In the genomic region with DNA sequence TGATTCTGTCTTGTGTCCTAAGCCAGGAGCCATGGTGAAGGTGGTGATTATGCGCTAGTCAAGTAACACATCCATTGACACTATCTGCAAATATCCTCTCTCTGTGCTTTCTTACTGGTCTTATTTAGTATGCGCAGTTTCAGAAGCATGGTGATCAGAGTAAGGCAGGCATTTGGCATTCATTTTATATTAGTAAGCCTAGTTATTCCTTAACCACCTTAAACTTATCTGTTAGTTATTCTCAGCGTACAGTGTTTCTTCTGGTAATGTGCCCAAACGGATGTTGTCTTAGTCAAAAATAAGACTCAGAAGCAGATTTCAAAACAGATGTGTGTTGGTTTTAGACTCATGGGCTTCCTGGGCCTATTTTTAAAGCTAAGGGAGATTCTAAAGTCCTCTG, we compare ENCODE assay signal across 17 cellular contexts.
A peak's percentile ranks its signal among the peaks of the same experiment; 100 is the strongest.
DNase-seq lines count a peak whose midpoint lies in the region; ATAC-seq and TF ChIP-seq lines count a peak whose summit lies in the region.
"Had no signal": no experiment of that assay in that cellular context is flagged by ENCODE, and none has a peak within 500 bp of the region (broad histone marks: within the 10 kb centered on the region; RNA-seq: fewer than 3 reads in every experiment).

No MANE protein-coding gene starts in this region.

- DNase-seq in Caki2 (ENCODE audit: low read depth) (peak; percentile 83), dermis blood vessel endothelial cell (peak; percentile 4), mesothelial cell of epicardium (ENCODE audit: low spot score in 2 of 2, unreplicated experiment in 2 of 2) (no peak), midbrain (lab: John Stamatoyannopoulos, UW) (no peak), Calu3 (no peak)
- DNase-seq: activated CD4-positive, alpha-beta T cell treated with anti-CD3 and anti-CD28 coated beads, Interleukin-2, amount 50 U/mL, for 4 hours; activated naive CD4-positive, alpha-beta T cell treated with anti-CD3 and anti-CD28 coated beads, Interleukin-2, amount 50 U/mL, for 16 hours; islet precursor cell; NCI-H1436 treated with DMSO at 0.1 percent for 48 hours; NCI-H446 treated with DMSO at 0.1 percent for 48 hours; right cardiac atrium; stimulated activated naive CD8-positive, alpha-beta T cell treated with anti-CD3 and anti-CD28 coated beads, Interleukin-15, amount 100 ng/mL, for 72 hours; upper lobe of left lung had no signal

- H3K4me1 Mint-ChIP-seq in mesothelial cell of epicardium (no peaks in the 10 kb centered on the region), Calu3 (ENCODE audit: low read depth, unreplicated experiment) (peaks cover 13% of the 10 kb centered on the region)
- H3K4me1 Mint-ChIP-seq: GM23338; stimulated activated naive CD8-positive, alpha-beta T cell treated with anti-CD3 and anti-CD28 coated beads, Interleukin-15, amount 100 ng/mL, for 72 hours had no signal

- intact Hi-C loops in Calu3 (cut with micrococcal nuclease; ENCODE audit: unreplicated experiment), result no loop called here

- no peak for TF ChIP-seq CTCF in mesothelial cell of epicardium (IDR thresholded peaks at IDR 0.05; ENCODE audit: unreplicated experiment)
- no peak for TF ChIP-seq CTCF in Calu3 (IDR thresholded peaks at IDR 0.05; ENCODE audit: unreplicated experiment)

- ATAC-seq in GM19438 (IDR thresholded peaks at IDR 0.05; ENCODE audit: low read depth, unreplicated experiment), result peak; percentile 46
- ATAC-seq in HG03135 (IDR thresholded peaks at IDR 0.05; ENCODE audit: unreplicated experiment), result peak; percentile 53
- no peak for ATAC-seq in GM18858 (IDR thresholded peaks at IDR 0.05; ENCODE audit: unreplicated experiment)
- ATAC-seq: GM23338; stimulated activated naive CD8-positive, alpha-beta T cell treated with anti-CD3 and anti-CD28 coated beads, Interleukin-15, amount 100 ng/mL, for 72 hours had no signal

- H3K9me3 Mint-ChIP-seq in mesothelial cell of epicardium (no peaks in the 10 kb centered on the region), Calu3 (ENCODE audit: low read depth, unreplicated experiment) (peaks cover 7% of the 10 kb centered on the region)

- in situ Hi-C loops in Caki2 (cut with HindIII; ENCODE audit: low pct_unique_long_range_greater_than_20kb, low sequenced_read_pairs), result no loop called here

- no peaks in the 10 kb centered on the region for H3K36me3 Mint-ChIP-seq in mesothelial cell of epicardium
- no peaks in the 10 kb centered on the region for H3K36me3 Mint-ChIP-seq in Calu3 (ENCODE audit: insufficient read depth, unreplicated experiment)

- H3K4me3 Mint-ChIP-seq in mesothelial cell of epicardium (no peak overlapping the region), Calu3 (ENCODE audit: low read depth, unreplicated experiment) (no peak overlapping the region)
- H3K4me3 Mint-ChIP-seq: GM23338; stimulated activated naive CD8-positive, alpha-beta T cell treated with anti-CD3 and anti-CD28 coated beads, Interleukin-15, amount 100 ng/mL, for 72 hours had no signal

- H3K27me3 Mint-ChIP-seq in mesothelial cell of epicardium (ENCODE audit: low read depth) (no peaks in the 10 kb centered on the region), Calu3 (ENCODE audit: unreplicated experiment) (no peaks in the 10 kb centered on the region)
- H3K27me3 Mint-ChIP-seq: stimulated activated naive CD8-positive, alpha-beta T cell treated with anti-CD3 and anti-CD28 coated beads, Interleukin-15, amount 100 ng/mL, for 72 hours had no signal

- H3K27ac Mint-ChIP-seq in mesothelial cell of epicardium, result no peak overlapping the region
- H3K27ac Mint-ChIP-seq in Calu3 (ENCODE audit: unreplicated experiment), result no peak overlapping the region
- H3K27ac Mint-ChIP-seq: GM23338; stimulated activated naive CD8-positive, alpha-beta T cell treated with anti-CD3 and anti-CD28 coated beads, Interleukin-15, amount 100 ng/mL, for 72 hours had no signal

- BruUV-seq in Calu3 (replicated peaks; lab: Mats Ljungman, UMichigan), result no TSS peak

- CTCF ChIA-PET in Calu3 (lab: Charles Lee), result no interaction called here

Comparison
In these comparisons a context has a peak if more than half of its experiments do, and no peak if none do; other contexts are left out.
1. DNase-seq: peak in Caki2 (single experiment) and dermis blood vessel endothelial cell (single experiment); none in mesothelial cell of epicardium (0 of 2), midbrain (single experiment) and Calu3 (single experiment).